In genomic region chr15:57235865-57236264, GRCh38 we compare ENCODE assay signal across 11 cellular contexts.
A peak's percentile ranks its signal among the peaks of the same experiment; 100 is the strongest.
DNase-seq lines count a peak whose midpoint lies in the region; ATAC-seq and TF ChIP-seq lines count a peak whose summit lies in the region.
"Had no signal": no experiment of that assay in that cellular context is flagged by ENCODE, and none has a peak within 500 bp of the region (broad histone marks: within the 10 kb centered on the region; RNA-seq: fewer than 3 reads in every experiment).

No MANE protein-coding gene starts in this region.

- 59 to 61% methylated on average over 3 of the region's 3 CpGs for WGBS in esophagus squamous epithelium, 2 donors

- DNase-seq in ACHN (peak; percentile 84), HT1080 (ENCODE audit: low read depth) (peak; percentile 60), SJSA1 (ENCODE audit: low read depth in 1 of 2, low spot score in 2 of 2) (peak; percentile 80 to 84), hepatic stellate cell (ENCODE audit: low spot score) (peak; percentile 61), UCSD-AML1 (lab: John Stamatoyannopoulos, UW; ENCODE audit: unreplicated experiment) (no peak), esophagus squamous epithelium (lab: John Stamatoyannopoulos, UW) (no peak)
- DNase-seq: stimulated activated CD4-positive, alpha-beta T cell treated with anti-CD3 and anti-CD28 coated beads, Interleukin-4, amount 100 ng/mL, for 1 hour; T-helper 2 cell had no signal

- H3K27ac ChIP-seq in SJSA1 (peak overlapping the region; percentile 52), esophagus squamous epithelium (no peak overlapping the region)
- H3K27ac ChIP-seq: C4-2B had no signal

- no peak for TF ChIP-seq POLR2A in esophagus squamous epithelium (IDR thresholded peaks at IDR 0.05)

- H3K9me3 ChIP-seq in SJSA1 (replicated peaks) = no peaks in the 10 kb centered on the region
- no peaks in the 10 kb centered on the region for H3K9me3 ChIP-seq in esophagus squamous epithelium

- in situ Hi-C loops in ACHN (cut with HindIII; ENCODE audit: low pct_ligation_motif_present, low pct_unique_long_range_greater_than_20kb, low sequenced_read_pairs) = no loop called here

- TF ChIP-seq CTCF in esophagus squamous epithelium (IDR thresholded peaks at IDR 0.05) = no peak

- H3K36me3 ChIP-seq in SJSA1 (peaks cover 28% of the 10 kb centered on the region), esophagus squamous epithelium (peaks cover 0 to 54% (median 11%) of the 10 kb centered on the region in 3 donors)

- H3K4me1 ChIP-seq in SJSA1 (replicated peaks) (peaks cover 24% of the 10 kb centered on the region), esophagus squamous epithelium (peaks cover 0 to 12% (median 0%) of the 10 kb centered on the region in 3 donors)

- H3K4me3 ChIP-seq in SJSA1 = no peak overlapping the region
- no peak overlapping the region for H3K4me3 ChIP-seq in esophagus squamous epithelium

- intact Hi-C loops in esophagus squamous epithelium (cut with DNase I) = no loop called here

- no peaks in the 10 kb centered on the region for H3K27me3 ChIP-seq in SJSA1 (replicated peaks)
- H3K27me3 ChIP-seq in esophagus squamous epithelium = no peaks in the 10 kb centered on the region

- ATAC-seq in GM19463 (IDR thresholded peaks at IDR 0.05; ENCODE audit: unreplicated experiment) (no peak), HG02610 (IDR thresholded peaks at IDR 0.05; ENCODE audit: unreplicated experiment) (no peak)

Comparison
In these comparisons a context has a peak if more than half of its experiments do, and no peak if none do; other contexts are left out.
1. DNase-seq: peak in ACHN (single experiment), HT1080 (single experiment), SJSA1 (2 of 2) and hepatic stellate cell (single experiment); none in UCSD-AML1 (single experiment) and esophagus squamous epithelium (single experiment).